ENCODE assay signal across 11 cellular contexts in the genomic region with DNA sequence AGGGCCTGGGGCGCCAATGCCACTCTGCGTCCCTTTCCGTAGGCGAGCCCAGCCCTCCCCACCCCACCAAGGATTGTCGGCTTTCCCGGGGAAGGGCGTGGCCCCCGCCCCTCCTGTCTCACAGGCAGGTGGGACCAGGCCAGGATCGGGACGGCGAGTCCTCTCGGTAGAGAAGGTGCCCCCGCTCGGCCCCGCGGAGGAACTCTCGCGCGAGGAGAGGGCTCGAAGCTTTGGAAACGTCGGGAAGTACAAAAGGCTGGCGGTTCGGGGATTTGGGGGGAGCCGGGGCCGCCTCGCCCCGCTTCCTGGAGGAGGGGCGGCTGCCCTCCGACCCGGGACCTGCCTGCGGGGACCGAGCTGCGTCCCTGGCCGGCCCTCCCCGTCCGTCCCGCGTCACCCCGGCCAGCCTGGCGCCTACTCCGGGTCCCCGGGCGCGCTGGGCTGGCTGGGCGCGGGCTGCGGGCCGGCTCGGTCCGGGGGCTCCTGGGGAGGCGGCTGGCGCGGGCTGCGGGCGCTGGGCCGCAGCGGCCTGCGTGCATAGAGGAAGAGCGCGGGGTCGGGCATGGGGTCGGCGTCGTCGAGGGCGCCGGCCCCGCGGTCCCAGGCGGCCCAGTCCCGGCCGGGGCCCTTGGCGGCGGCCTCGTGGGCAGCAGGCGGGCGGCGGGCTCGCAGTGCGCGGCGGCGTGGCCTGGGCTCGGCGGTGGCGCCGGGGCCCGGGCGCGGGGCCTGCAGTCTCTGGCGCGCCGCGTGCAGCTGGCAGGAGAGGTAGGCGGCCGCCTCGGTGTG. TPM values are rescaled to one million over a fixed set of nuclear protein-coding genes. Genes with fewer than 3 reads are reported as not detected.
DNase-seq lines count a peak whose midpoint lies in the region; ATAC-seq and FAIRE-seq lines count a peak whose summit lies in the region.
"Had no signal": no experiment of that assay in that cellular context is flagged by ENCODE, and none has a peak within 500 bp of the region (broad histone marks: within the 10 kb centered on the region; RNA-seq: fewer than 3 reads in every experiment).

No MANE protein-coding gene starts in this region.

- H3K27ac ChIP-seq in iPS-18a (ENCODE audit: low read length) = no peak overlapping the region

- H3K36me3 ChIP-seq in ES-I3 (ENCODE audit: insufficient read depth, low read length) (no peaks in the 10 kb centered on the region), iPS-18a (ENCODE audit: control insufficient read depth, low read depth, low read length) (no peaks in the 10 kb centered on the region)

- H3K9ac ChIP-seq in ES-I3 (ENCODE audit: low read depth, low read length) (peak overlapping the region; percentile 69), iPS-18a (ENCODE audit: low read length) (peak overlapping the region; percentile 36)

- no peaks in the 10 kb centered on the region for H3K36me3 Mint-ChIP-seq in activated T-helper 17 cell treated with anti-CD3 and anti-CD28 coated beads, Interleukin-2, amount 50 U/mL, for 72 hours (ENCODE audit: low read depth)

- H3K27me3 Mint-ChIP-seq in activated T-helper 17 cell treated with anti-CD3 and anti-CD28 coated beads, Interleukin-2, amount 50 U/mL, for 72 hours = peaks cover 9% of the 10 kb centered on the region

- H3K4me1 ChIP-seq in ES-I3 (ENCODE audit: insufficient read depth, low read length) = peaks cover 11% of the 10 kb centered on the region; the same call in 1 of the 2 replicates
- H3K4me1 ChIP-seq in iPS-18a (ENCODE audit: control insufficient read depth, low read depth, low read length) = peaks cover 7% of the 10 kb centered on the region

- peaks cover 11% of the 10 kb centered on the region for H3K4me1 Mint-ChIP-seq in activated T-helper 17 cell treated with anti-CD3 and anti-CD28 coated beads, Interleukin-2, amount 50 U/mL, for 72 hours

- H3K4me3 ChIP-seq in iPS-18a (ENCODE audit: low read length) (peak overlapping the region; percentile 43), skeletal muscle cell (ENCODE audit: low read depth, low read length) (peak overlapping the region; percentile 21)

- no peaks in the 10 kb centered on the region for H3K9me3 Mint-ChIP-seq in activated T-helper 17 cell treated with anti-CD3 and anti-CD28 coated beads, Interleukin-2, amount 50 U/mL, for 72 hours

- FAIRE-seq in RCC 7860 (lab: Jason Lieb, UNC) = no peak
- FAIRE-seq: colon, TTC549 had no signal

- no peaks in the 10 kb centered on the region for H3K9me3 ChIP-seq in ES-I3 (ENCODE audit: control insufficient read depth, insufficient read depth, low read length)
- no peaks in the 10 kb centered on the region for H3K9me3 ChIP-seq in iPS-18a (ENCODE audit: control insufficient read depth, low read depth, low read length)

- peaks cover 12% of the 10 kb centered on the region for H3K27me3 ChIP-seq in iPS-18a (ENCODE audit: control insufficient read depth, insufficient read depth, low read length)

- DNase-seq in skeletal muscle cell (ENCODE audit: low read depth) (no peak), NCI-H524 treated with DMSO at 0.1 percent for 48 hours (lab: John Stamatoyannopoulos, UW) (no peak), RCC 7860 (ENCODE audit: low spot score) (no peak), NCI-H1930 (lab: John Stamatoyannopoulos, UW) (no peak)
- DNase-seq: NCI-H1105 treated with DMSO at 0.1 percent for 48 hours had no signal

- no peak overlapping the region for H3K27ac Mint-ChIP-seq in activated T-helper 17 cell treated with anti-CD3 and anti-CD28 coated beads, Interleukin-2, amount 50 U/mL, for 72 hours

- peak; percentile 13 for ATAC-seq in activated T-helper 17 cell treated with anti-CD3 and anti-CD28 coated beads, Interleukin-2, amount 50 U/mL, for 72 hours (replicated peaks)
- ATAC-seq in GM18517 (IDR thresholded peaks at IDR 0.05; ENCODE audit: unreplicated experiment) = no peak

- H3K4me3 Mint-ChIP-seq in activated T-helper 17 cell treated with anti-CD3 and anti-CD28 coated beads, Interleukin-2, amount 50 U/mL, for 72 hours = peak overlapping the region; percentile 26

RNA-seq across cellular contexts. Expression of gene CLUH, which starts 12.6 kb away (rescaled TPM):
- total RNA-seq in activated T-helper 17 cell treated with anti-CD3 and anti-CD28 coated beads, Interleukin-2, amount 50 U/mL, for 72 hours = 100 to 1,000 TPM in 1 of 2 donors, 10 to 100 TPM in 1; 49.5 to 122 TPM

RNA-seq across cellular contexts. Expression of gene CCDC92B, which starts 25.3 kb away (rescaled TPM):
- total RNA-seq in activated T-helper 17 cell treated with anti-CD3 and anti-CD28 coated beads, Interleukin-2, amount 50 U/mL, for 72 hours = under 1 TPM in 1 of 2 donors, not detected in 1; 0.11 TPM
